ENCODE assay signal across 9 cellular contexts in the genomic region with DNA sequence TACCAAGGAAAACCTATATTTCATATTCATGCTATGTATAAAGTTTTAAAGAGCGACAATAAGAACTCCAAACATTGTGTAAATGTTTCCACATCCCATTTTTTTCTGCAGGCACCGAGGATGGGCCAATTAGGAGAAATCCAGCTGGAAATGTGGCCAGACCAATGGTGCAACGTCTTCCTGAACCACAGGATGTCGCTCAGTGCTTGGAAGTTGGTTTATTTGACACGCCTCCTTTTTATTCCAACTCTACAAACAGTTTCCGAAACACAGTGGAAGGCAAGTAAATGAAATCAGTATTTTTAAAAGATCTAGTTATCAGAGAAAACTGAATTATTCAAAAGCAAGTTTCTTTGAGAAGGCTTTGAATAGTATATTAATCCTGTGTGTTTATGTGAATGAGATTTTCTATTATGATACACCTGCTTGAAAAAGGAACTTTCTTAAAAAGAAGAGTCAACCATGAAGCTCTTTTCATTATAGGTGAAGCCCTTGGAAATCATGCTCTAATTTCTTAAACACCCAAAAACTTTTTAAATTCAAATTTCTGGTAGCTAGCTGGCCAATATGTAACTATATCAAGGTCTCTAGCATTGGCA. TPM values are rescaled to one million over a fixed set of nuclear protein-coding genes. Genes with fewer than 3 reads are reported as not detected.
A peak's percentile ranks its signal among the peaks of the same experiment; 100 is the strongest.
DNase-seq lines count a peak whose midpoint lies in the region; ATAC-seq and TF ChIP-seq lines count a peak whose summit lies in the region.
"Had no signal": no experiment of that assay in that cellular context is flagged by ENCODE, and none has a peak within 500 bp of the region (broad histone marks: within the 10 kb centered on the region; RNA-seq: fewer than 3 reads in every experiment).

No MANE protein-coding gene starts in this region.

- H3K27ac Mint-ChIP-seq in activated naive CD8-positive, alpha-beta T cell treated with anti-CD3 and anti-CD28 coated beads for 36 hours: no peak overlapping the region
- H3K27ac Mint-ChIP-seq in CD4-positive, alpha-beta T cell: no peak overlapping the region

- no peaks in the 10 kb centered on the region for H3F3A ChIP-seq in Loucy (ENCODE audit: low read depth)

- H2AFZ ChIP-seq in Loucy (ENCODE audit: low read length): no peak overlapping the region
- H2AFZ ChIP-seq: parathyroid adenoma had no signal

- H3K9me3 Mint-ChIP-seq in activated naive CD8-positive, alpha-beta T cell treated with anti-CD3 and anti-CD28 coated beads for 36 hours: peaks cover 3% of the 10 kb centered on the region
- peaks cover 9% of the 10 kb centered on the region for H3K9me3 Mint-ChIP-seq in CD4-positive, alpha-beta T cell

- CTCF ChIA-PET in CD4-positive, alpha-beta T cell (lab: Charles Lee): no interaction called here

- H3K4me3 ChIP-seq in Loucy (ENCODE audit: low read length, poor library complexity, severe bottlenecking) (no peak overlapping the region), brain microvascular endothelial cell (ENCODE audit: low read depth, low read length) (no peak overlapping the region)

- H4K20me1 ChIP-seq in Loucy (ENCODE audit: insufficient read depth, low read length, poor library complexity, severe bottlenecking): no peaks in the 10 kb centered on the region

- no peaks in the 10 kb centered on the region for H3K4me1 Mint-ChIP-seq in activated naive CD8-positive, alpha-beta T cell treated with anti-CD3 and anti-CD28 coated beads for 36 hours
- no peaks in the 10 kb centered on the region for H3K4me1 Mint-ChIP-seq in CD4-positive, alpha-beta T cell (ENCODE audit: low read depth)

- H3K27me3 Mint-ChIP-seq in activated naive CD8-positive, alpha-beta T cell treated with anti-CD3 and anti-CD28 coated beads for 36 hours: no peaks in the 10 kb centered on the region
- H3K27me3 Mint-ChIP-seq in CD4-positive, alpha-beta T cell: no peaks in the 10 kb centered on the region

- DNase-seq in ACHN (peak; percentile 67), brain microvascular endothelial cell (peak; percentile 67), kidney tubule cell (ENCODE audit: low spot score) (peak; percentile 64), NCI-H2029 (lab: John Stamatoyannopoulos, UW) (no peak)
- DNase-seq in activated naive CD8-positive, alpha-beta T cell treated with anti-CD3 and anti-CD28 coated beads for 36 hours: no peak
- DNase-seq in CD4-positive, alpha-beta T cell: no peak

- intact Hi-C loops in CD4-positive, alpha-beta T cell (cut with DNase I, micrococcal nuclease): no loop called here

- in situ Hi-C loops in ACHN (cut with HindIII; ENCODE audit: low pct_ligation_motif_present, low pct_unique_long_range_greater_than_20kb, low sequenced_read_pairs) (no loop called here), brain microvascular endothelial cell (cut with HindIII; ENCODE audit: low pct_ligation_motif_present, low sequenced_read_pairs) (loop anchor here (25.0 kb wide), 1 partner anchor 385 kb away; no protein-coding TSS in a partner anchor)

- no peak overlapping the region for H3K27ac ChIP-seq in brain microvascular endothelial cell
- no peak overlapping the region for H3K27ac ChIP-seq in CD4-positive, alpha-beta T cell (ENCODE audit: low read depth, low read length)
- H3K27ac ChIP-seq: parathyroid adenoma had no signal

- H3K27me3 ChIP-seq in Loucy (ENCODE audit: insufficient read depth, low read length, poor library complexity, severe bottlenecking) (no peaks in the 10 kb centered on the region), brain microvascular endothelial cell (replicated peaks) (no peaks in the 10 kb centered on the region)
- H3K27me3 ChIP-seq in CD4-positive, alpha-beta T cell (ENCODE audit: control insufficient read depth, insufficient read depth, low read length): no peaks in the 10 kb centered on the region

- H3K4me1 ChIP-seq in Loucy (ENCODE audit: insufficient read depth, low read length, poor library complexity, severe bottlenecking): peaks cover 13% of the 10 kb centered on the region
- H3K4me1 ChIP-seq: parathyroid adenoma had no signal

- H3K36me3 Mint-ChIP-seq in activated naive CD8-positive, alpha-beta T cell treated with anti-CD3 and anti-CD28 coated beads for 36 hours: no peaks in the 10 kb centered on the region
- H3K36me3 Mint-ChIP-seq in CD4-positive, alpha-beta T cell (ENCODE audit: low read depth): no peaks in the 10 kb centered on the region

- ATAC-seq in CD4-positive, alpha-beta T cell (ENCODE audit: poor library complexity): no peak
- ATAC-seq in HG03039 (IDR thresholded peaks at IDR 0.05; ENCODE audit: unreplicated experiment): no peak

- TF ChIP-seq CTCF in Loucy (conservative IDR thresholded peaks at IDR 0.05; ENCODE audit: low read length) (peak; percentile 30; the same call in 1 of the 2 replicates), brain microvascular endothelial cell (IDR thresholded peaks at IDR 0.05; ENCODE audit: low read depth, low read length, missing control alignments) (peak; percentile 80)
- TF ChIP-seq CTCF in CD4-positive, alpha-beta T cell (IDR thresholded peaks at IDR 0.05): no peak

- POLR2A ChIA-PET in CD4-positive, alpha-beta T cell (lab: Charles Lee): no interaction called here

- H3K9ac ChIP-seq in Loucy (ENCODE audit: low read depth, low read length, poor library complexity, severe bottlenecking): no peak overlapping the region
- H3K9ac ChIP-seq: parathyroid adenoma had no signal

- no peaks in the 10 kb centered on the region for H3K79me2 ChIP-seq in Loucy (ENCODE audit: insufficient read depth, low read length)
- H3K79me2 ChIP-seq: parathyroid adenoma had no signal

- H3K4me2 ChIP-seq in Loucy (ENCODE audit: low read depth, low read length, poor library complexity, severe bottlenecking): no peak overlapping the region

- H3K9me2 ChIP-seq in Loucy (replicated peaks; ENCODE audit: low read depth, low read length): no peaks in the 10 kb centered on the region

- no peaks in the 10 kb centered on the region for H3K9me3 ChIP-seq in Loucy (ENCODE audit: insufficient read depth, low read depth, low read length)
- H3K9me3 ChIP-seq in CD4-positive, alpha-beta T cell (ENCODE audit: control insufficient read depth, low read length): no peaks in the 10 kb centered on the region

- no peak overlapping the region for H3K4me3 Mint-ChIP-seq in activated naive CD8-positive, alpha-beta T cell treated with anti-CD3 and anti-CD28 coated beads for 36 hours
- H3K4me3 Mint-ChIP-seq in CD4-positive, alpha-beta T cell: no peak overlapping the region

- no peaks in the 10 kb centered on the region for H3K36me3 ChIP-seq in Loucy (ENCODE audit: insufficient read depth, low read length)
- no peaks in the 10 kb centered on the region for H3K36me3 ChIP-seq in brain microvascular endothelial cell (replicated peaks)

RNA-seq across cellular contexts. Expression of a gene that starts 9.1 kb away (rescaled TPM):
- total RNA-seq in activated naive CD8-positive, alpha-beta T cell treated with anti-CD3 and anti-CD28 coated beads for 36 hours: not detected
- total RNA-seq in CD4-positive, alpha-beta T cell: not detected

Comparison
In these comparisons a context has a peak if more than half of its experiments do, and no peak if none do; other contexts are left out.
1. DNase-seq: peak in ACHN (single experiment), brain microvascular endothelial cell (single experiment) and kidney tubule cell (single experiment); none in activated naive CD8-positive, alpha-beta T cell treated with anti-CD3 and anti-CD28 coated beads for 36 hours (single experiment), CD4-positive, alpha-beta T cell (0 of 10) and NCI-H2029 (single experiment).